Comparison of ENCODE assay signal across 8 cellular contexts in the genomic region with DNA sequence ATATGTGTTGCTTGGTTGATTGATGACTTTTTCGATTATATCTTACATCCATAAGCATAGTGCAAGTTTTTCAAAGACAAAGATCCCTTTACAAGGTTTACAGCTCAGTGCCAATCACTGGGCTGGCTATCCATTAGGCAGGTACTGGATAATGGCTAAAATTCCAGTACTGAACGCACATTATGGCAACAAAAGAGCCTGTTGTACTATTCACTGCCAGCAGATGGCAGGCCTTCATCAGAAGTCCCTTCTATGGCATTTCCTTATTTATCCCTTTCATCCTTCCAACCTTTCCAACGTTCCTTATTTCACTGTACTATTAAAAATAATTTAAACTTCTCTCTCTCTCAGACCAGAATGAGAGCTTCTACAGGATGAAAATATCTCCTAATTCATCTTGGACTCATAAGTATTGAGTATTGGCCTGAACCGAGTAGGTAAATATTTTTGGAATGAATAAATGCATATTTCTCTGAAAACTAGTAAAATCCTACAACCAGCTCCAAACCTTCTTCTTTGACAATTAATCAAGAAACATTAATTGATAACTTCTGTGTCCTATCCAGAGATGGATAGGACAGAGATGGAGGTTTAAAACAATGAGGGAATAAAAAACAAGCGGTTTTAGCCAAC. TPM values are rescaled to one million over a fixed set of nuclear protein-coding genes. Genes with fewer than 3 reads are reported as not detected.
DNase-seq lines count a peak whose midpoint lies in the region; ATAC-seq, FAIRE-seq and TF ChIP-seq lines count a peak whose summit lies in the region.

No MANE protein-coding gene starts in this region.

- H3K9ac ChIP-seq in keratinocyte (ENCODE audit: control insufficient read depth, extremely low read depth, insufficient read depth, low read length): no peak overlapping the region

- H3K27ac ChIP-seq in breast epithelium (no peak overlapping the region), keratinocyte (ENCODE audit: control insufficient read depth, insufficient read depth, low read length) (no peak overlapping the region)

- intact Hi-C loops in breast epithelium (cut with DNase I; ENCODE audit: low total_unique reads): no loop called here

- H3K27me3 ChIP-seq in breast epithelium: no peaks in the 10 kb centered on the region
- no peaks in the 10 kb centered on the region for H3K27me3 ChIP-seq in keratinocyte (ENCODE audit: control insufficient read depth, extremely low read depth, insufficient read depth, low read length)

- no peaks in the 10 kb centered on the region for H3K79me2 ChIP-seq in keratinocyte (ENCODE audit: control insufficient read depth, insufficient read depth, low read length)

- H4K20me1 ChIP-seq in keratinocyte (ENCODE audit: control insufficient read depth, extremely low read depth, insufficient read depth, low read length): no peaks in the 10 kb centered on the region

- peak; percentile 86 for FAIRE-seq in keratinocyte (lab: Jason Lieb, UNC)

- H3K4me1 ChIP-seq in breast epithelium: no peaks in the 10 kb centered on the region
- no peaks in the 10 kb centered on the region for H3K4me1 ChIP-seq in keratinocyte (ENCODE audit: control insufficient read depth, extremely low read depth, insufficient read depth, low read length)

- H3K9me3 ChIP-seq in breast epithelium: no peaks in the 10 kb centered on the region
- H3K9me3 ChIP-seq in keratinocyte (ENCODE audit: control insufficient read depth, low read depth, low read length): no peaks in the 10 kb centered on the region

- TF ChIP-seq CTCF in NB4 (IDR thresholded peaks at IDR 0.05; ENCODE audit: low read depth, low read length) (peak; percentile 88), breast epithelium (IDR thresholded peaks at IDR 0.05) (peak; percentile 20 to 78 (median 57)), keratinocyte (optimal IDR thresholded peaks at IDR 0.05 in 1 of 3, IDR thresholded peaks at IDR 0.05 in 1 of 3, conservative IDR thresholded peaks at IDR 0.05 in 1 of 3; ENCODE audit: extremely low read depth in 1 of 3, insufficient read depth in 2 of 3, low read length in 3 of 3) (peak; percentile 69 to 77 (median 70))

- TF ChIP-seq POLR2A in NB4 (IDR thresholded peaks at IDR 0.05; ENCODE audit: extremely low read depth, insufficient read length): no peak
- no peak for TF ChIP-seq POLR2A in breast epithelium (IDR thresholded peaks at IDR 0.05)

- H3K4me3 ChIP-seq in NB4 (ENCODE audit: low read depth, low read length) (no peak overlapping the region), breast epithelium (no peak overlapping the region), keratinocyte (ENCODE audit: control insufficient read depth in 2 of 3, extremely low read depth in 1 of 3, insufficient read depth in 2 of 3, low read depth in 1 of 3, low read length in 3 of 3) (no peak overlapping the region)

- no peak overlapping the region for H3K4me2 ChIP-seq in keratinocyte (ENCODE audit: control insufficient read depth, extremely low read depth, insufficient read depth, low read depth, low read length)

- dilution Hi-C loops in keratinocyte (cut with MboI; ENCODE audit: extremely low pct_ligation_motif_present, low sequenced_read_pairs): no loop called here

- no peaks in the 10 kb centered on the region for H3K9me1 ChIP-seq in keratinocyte (ENCODE audit: control insufficient read depth, extremely low read depth, insufficient read depth, low read length)

- H3K36me3 ChIP-seq in breast epithelium: no peaks in the 10 kb centered on the region
- no peaks in the 10 kb centered on the region for H3K36me3 ChIP-seq in keratinocyte (ENCODE audit: control insufficient read depth in 2 of 2, extremely low read depth in 1 of 2, insufficient read depth in 2 of 2, low read length in 2 of 2)

- H2AFZ ChIP-seq in keratinocyte (ENCODE audit: control insufficient read depth, low read length): peak overlapping the region; percentile 28

- DNase-seq in NCI-H187 (lab: John Stamatoyannopoulos, UW) (peak; percentile 14 to 32), NCI-H187 treated with DMSO at 0.1 percent for 48 hours (lab: John Stamatoyannopoulos, UW) (no peak), NB4 (ENCODE audit: low read depth) (peak; percentile 58), T-helper 22 cell (ENCODE audit: low read depth) (peak; percentile 11), breast epithelium (ENCODE audit: low spot score in 2 of 2) (peak in 1 of 2 donors; percentile 22), keratinocyte (ENCODE audit: low read depth, low spot score) (no peak)
- peak; percentile 55 to 59 for DNase-seq in stimulated activated CD4-positive, alpha-beta T cell treated with anti-CD3 and anti-CD28 coated beads, Interleukin-2, amount 100 ng/mL, for 24 hours

- ATAC-seq in HG02970 (IDR thresholded peaks at IDR 0.05; ENCODE audit: low FRiP score, unreplicated experiment): no peak

RNA-seq across cellular contexts. Expression of gene WNT8A, which starts 6.7 kb away (rescaled TPM):
- not detected for total RNA-seq in breast epithelium
- polyA plus RNA-seq in keratinocyte: not detected in 3 replicates
- not detected for polyA plus RNA-seq in keratinocyte (2011; ENCODE audit: low read depth)
- not detected in 2 replicates for polyA plus RNA-seq in keratinocyte (2011; cell fraction: cytosol; rRNA removed)
- not detected in 2 replicates for polyA plus RNA-seq in keratinocyte (2011; cell fraction: nucleus; rRNA removed)
- polyA plus RNA-seq in keratinocyte (2012; ENCODE audit: low replicate concordance): not detected in 2 replicates
- not detected in 3 replicates for polyA minus RNA-seq in keratinocyte
- not detected for polyA minus RNA-seq in keratinocyte (2011; cell fraction: cytosol; rRNA and poly(A)+ RNA removed)
- polyA minus RNA-seq in keratinocyte (2011; cell fraction: nucleus; rRNA and poly(A)+ RNA removed): not detected in 2 replicates

RNA-seq across cellular contexts. Expression of gene FAM13B, which starts 44.3 kb away (rescaled TPM):
- total RNA-seq in breast epithelium: 10 to 100 TPM; 42.7 to 55.8 (median 52.4) TPM
- polyA plus RNA-seq in keratinocyte: 7.4 to 12.9 TPM (median 9.1 TPM) in 3 replicates
- polyA plus RNA-seq in keratinocyte (2011; ENCODE audit: low read depth): 5.7 TPM
- polyA plus RNA-seq in keratinocyte (2011; cell fraction: cytosol; rRNA removed): 4.4 and 9.3 TPM in 2 replicates
- polyA plus RNA-seq in keratinocyte (2011; cell fraction: nucleus; rRNA removed): 13.6 and 18.2 TPM in 2 replicates
- polyA plus RNA-seq in keratinocyte (2012; ENCODE audit: low replicate concordance): 3.9 and 9.4 TPM in 2 replicates
- polyA minus RNA-seq in keratinocyte: 5.1 to 26.1 TPM (median 6.5 TPM) in 3 replicates
- 8.6 TPM for polyA minus RNA-seq in keratinocyte (2011; cell fraction: cytosol; rRNA and poly(A)+ RNA removed)
- polyA minus RNA-seq in keratinocyte (2011; cell fraction: nucleus; rRNA and poly(A)+ RNA removed): 14.9 and 37.3 TPM in 2 replicates

Comparison
In these comparisons a context has a peak if more than half of its experiments do, and no peak if none do; other contexts are left out.
1. DNase-seq: peak in NCI-H187 (2 of 2), NB4 (single experiment), T-helper 22 cell (single experiment) and stimulated activated CD4-positive, alpha-beta T cell treated with anti-CD3 and anti-CD28 coated beads, Interleukin-2, amount 100 ng/mL, for 24 hours (2 of 2); none in NCI-H187 treated with DMSO at 0.1 percent for 48 hours (single experiment) and keratinocyte (single experiment).
2. Peak in every context shown above with its lines, with median percentiles within 50 percentile points of each other: CTCF ChIP-seq.